ENCODE assay signal across 29 cellular contexts in the genomic region with DNA sequence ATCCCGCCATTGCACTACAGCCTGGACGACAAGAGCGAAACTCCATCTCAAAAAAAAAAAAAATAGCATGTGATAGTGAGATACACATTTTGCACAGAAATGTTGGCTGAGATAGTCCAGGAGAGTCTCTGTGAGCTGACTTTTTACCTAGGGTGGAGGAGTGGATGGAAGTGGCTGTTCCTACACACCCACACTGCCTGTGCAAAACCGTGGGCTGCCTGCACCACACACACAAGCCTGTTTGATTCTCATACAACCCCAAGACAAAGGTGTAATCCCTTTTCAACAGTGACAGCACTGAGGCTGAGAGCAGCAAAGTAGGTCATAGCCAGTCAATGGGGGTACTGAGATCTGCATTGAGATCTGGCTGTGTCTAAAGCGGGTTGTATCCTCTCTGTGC.
"Had no signal": no experiment of that assay in that cellular context is flagged by ENCODE, and none has a peak within 500 bp of the region (broad histone marks: within the 10 kb centered on the region; RNA-seq: fewer than 3 reads in every experiment).

No MANE protein-coding gene starts in this region.

- H3K9me3 ChIP-seq: ascending aorta had no signal

- DNase-seq: activated B cell treated with CpG ODN at 0.5 μM for 24 hours; activated CD4-positive, alpha-beta memory T cell treated with anti-CD3 and anti-CD28 coated beads for 36 hours; activated CD4-positive, alpha-beta T cell treated with anti-CD3 and anti-CD28 coated beads for 4 hours; activated CD4-positive, alpha-beta T cell treated with anti-CD3 and anti-CD28 coated beads, Interleukin-2, amount 10 ng/mL, durations not matched to agents 24 days and 14 days; activated CD4-positive, alpha-beta T cell treated with anti-CD3 and anti-CD28 coated beads, Interleukin-2, amount 50 U/mL, for 1 hour; activated CD4-positive, alpha-beta T cell treated with anti-CD3 and anti-CD28 coated beads, Interleukin-2, amount 50 U/mL, for 4 hours; activated CD4-positive, CD25-positive, alpha-beta regulatory T cell treated with anti-CD3 and anti-CD28 coated beads, Interleukin-2, amount 50 U/mL, for 72 hours; activated CD8-positive, alpha-beta memory T cell treated with anti-CD3 and anti-CD28 coated beads, Interleukin-2, amount 50 U/mL, for 4 hours; activated CD8-positive, alpha-beta T cell treated with anti-CD3 and anti-CD28 coated beads for 36 hours; activated effector memory CD4-positive, alpha-beta T cell treated with Interleukin-2 at 50 U/mL for 16 hours; activated gamma-delta T cell; activated naive CD4-positive, alpha-beta T cell treated with anti-CD3 and anti-CD28 coated beads, Interleukin-2, amount 10 ng/mL, durations not matched to agents 7 days and 5 days; activated naive CD4-positive, alpha-beta T cell treated with Interleukin-2 at 50 U/mL for 16 hours; activated naive CD8-positive, alpha-beta T cell treated with anti-CD3 and anti-CD28 coated beads, Interleukin-2, amount 10 ng/mL, durations not matched to agents 7 days and 5 days; activated naive CD8-positive, alpha-beta T cell treated with anti-CD3 and anti-CD28 coated beads, Interleukin-2, amount 50 U/mL, for 24 hours; activated T-cell treated with anti-CD3 and anti-CD28 coated beads for 4 hours; activated T-cell treated with anti-CD3 and anti-CD28 coated beads, Interleukin-2, amount 50 U/mL, for 1 hour; activated T-cell treated with anti-CD3 and anti-CD28 coated beads, Interleukin-2, amount 50 U/mL, for 4 hours; activated T-cell treated with anti-CD3 and anti-CD28 coated beads, Interleukin-2, amount 50 U/mL, for 72 hours; amygdala; central memory CD4-positive, alpha-beta T cell; T-helper 1 cell; T-helper 2 cell; T-helper 9 cell had no signal

- FAIRE-seq: bronchial epithelial cell, TTC549 had no signal

- ATAC-seq: activated CD8-positive, alpha-beta T cell treated with anti-CD3 and anti-CD28 coated beads for 36 hours; activated naive CD8-positive, alpha-beta T cell treated with anti-CD3 and anti-CD28 coated beads, Interleukin-2, amount 50 U/mL, for 24 hours; activated T-cell treated with anti-CD3 and anti-CD28 coated beads, Interleukin-2, amount 50 U/mL, for 4 hours; activated T-cell treated with anti-CD3 and anti-CD28 coated beads, Interleukin-2, amount 50 U/mL, for 72 hours had no signal

- H3K36me3 ChIP-seq: cardiac muscle cell had no signal

- H3K4me3 ChIP-seq: ascending aorta, cardiac muscle cell had no signal

- H3K4me1 ChIP-seq: ascending aorta had no signal

- H3K27me3 ChIP-seq: ascending aorta, cardiac muscle cell had no signal

- H3K27ac ChIP-seq: ascending aorta, cardiac muscle cell, VCaP had no signal
